In the genomic region with DNA sequence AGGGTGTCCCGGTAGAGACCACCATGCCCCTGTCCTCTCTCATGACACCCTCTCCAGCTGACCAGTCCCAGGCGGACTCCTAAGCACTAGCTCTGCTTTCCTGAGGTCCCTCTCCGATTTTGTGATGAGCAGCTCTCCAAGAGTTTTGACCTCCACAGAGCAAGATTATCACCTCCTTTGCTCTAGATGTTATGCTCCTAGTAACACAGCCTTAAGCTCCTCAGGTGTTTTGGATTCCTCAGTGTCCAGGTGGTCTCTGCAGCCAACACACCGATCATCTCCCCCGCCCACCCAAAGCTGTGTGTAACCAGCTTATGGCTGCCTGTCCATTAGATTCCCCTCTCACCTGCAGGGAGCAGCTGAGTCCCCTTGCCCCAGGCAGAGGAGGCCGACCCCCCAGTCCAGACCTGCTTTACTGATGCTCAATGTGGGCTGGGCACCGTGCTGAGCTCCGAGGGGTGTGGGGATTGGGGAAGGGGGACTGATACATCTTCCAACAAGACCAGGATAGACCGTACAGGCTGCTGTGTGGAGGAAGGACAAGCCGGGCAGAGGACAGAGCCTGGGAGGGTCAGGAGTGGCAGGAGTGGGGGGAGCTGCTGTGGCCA, we compare ENCODE assay signal across 25 cellular contexts.
"Had no signal": no experiment of that assay in that cellular context is flagged by ENCODE, and none has a peak within 500 bp of the region (broad histone marks: within the 10 kb centered on the region; RNA-seq: fewer than 3 reads in every experiment).

No MANE protein-coding gene starts in this region.

- H3K4me1 ChIP-seq: gastrocnemius medialis, left ventricle myocardium inferior, parathyroid adenoma, psoas muscle, right lobe of liver had no signal

- H3K36me3 ChIP-seq: esophagus muscularis mucosa, gastrocnemius medialis, heart right ventricle, left ventricle myocardium inferior, lower lobe of right lung, right lobe of liver had no signal

- ATAC-seq: gastrocnemius medialis, heart right ventricle, lower lobe of right lung, psoas muscle, right lobe of liver had no signal

- H3K4me3 Mint-ChIP-seq: central memory CD8-positive, alpha-beta T cell; naive B cell had no signal

- H2AFZ ChIP-seq: parathyroid adenoma had no signal

- H3K4me3 ChIP-seq: dorsolateral prefrontal cortex, esophagus muscularis mucosa, gastrocnemius medialis, heart right ventricle, left ventricle myocardium inferior, lower lobe of right lung, psoas muscle, right lobe of liver had no signal

- H3K79me2 ChIP-seq: parathyroid adenoma had no signal

- H3K9ac ChIP-seq: parathyroid adenoma had no signal

- H3K9me3 Mint-ChIP-seq: central memory CD8-positive, alpha-beta T cell; naive B cell had no signal

- H3K27me3 ChIP-seq: gastrocnemius medialis, right lobe of liver had no signal

- FAIRE-seq: urothelium cell line had no signal

- H3K9me3 ChIP-seq: esophagus muscularis mucosa, gastrocnemius medialis, heart right ventricle, left ventricle myocardium inferior, lower lobe of right lung, psoas muscle, right lobe of liver had no signal

- H3K27ac ChIP-seq: dorsolateral prefrontal cortex, epithelial cell of prostate, esophagus muscularis mucosa, heart right ventricle, left ventricle myocardium inferior, lower lobe of right lung, parathyroid adenoma, psoas muscle, right lobe of liver had no signal

- H3K36me3 Mint-ChIP-seq: naive B cell had no signal

- DNase-seq: cortex of kidney; dorsolateral prefrontal cortex; effector memory CD4-positive, alpha-beta T cell; gastrocnemius medialis; heart right ventricle; hypothalamus; islet precursor cell; left ventricle myocardium inferior; lower lobe of right lung; mesenchymal stem cell; midbrain; naive B cell; occipital lobe; psoas muscle; retina; stimulated activated CD4-positive, alpha-beta T cell treated with anti-CD3 and anti-CD28 coated beads, Interleukin-1b, Interleukin-23, amount 100 ng/mL, for 48 hours; stimulated activated CD4-positive, alpha-beta T cell treated with anti-CD3 and anti-CD28 coated beads, Interleukin-4, amount 100 ng/mL, for 24 hours; stimulated activated naive CD4-positive, alpha-beta T cell treated with Interleukin-2 at 50 U/mL for 16 hours; trophoblast cell had no signal
